In genomic region chr13:38582133-38582532, GRCh38 we compare ENCODE assay signal across 8 cellular contexts.
DNase-seq lines count a peak whose midpoint lies in the region; ATAC-seq, FAIRE-seq and TF ChIP-seq lines count a peak whose summit lies in the region.

No MANE protein-coding gene starts in this region.

- FAIRE-seq in pancreas (lab: Jason Lieb, UNC), result no peak

- no peaks in the 10 kb centered on the region for H3K27me3 ChIP-seq in CD4-positive, alpha-beta memory T cell (ENCODE audit: insufficient read depth, low read length)
- H3K27me3 ChIP-seq in fibroblast of lung (ENCODE audit: control insufficient read depth, insufficient read depth, low read length) (no peaks in the 10 kb centered on the region), pancreas (no peaks in the 10 kb centered on the region)

- peak; percentile 35 to 43 for TF ChIP-seq CTCF in fibroblast of lung (conservative IDR thresholded peaks at IDR 0.05 in 1 of 2, IDR thresholded peaks at IDR 0.05 in 1 of 2; ENCODE audit: low read depth in 1 of 2, low read length in 2 of 2)
- TF ChIP-seq CTCF in pancreas (IDR thresholded peaks at IDR 0.05), result peak in 2 of 4 donors; percentile 11 to 20

- intact Hi-C loops in CD4-positive, alpha-beta memory T cell (cut with micrococcal nuclease), result loop anchor here (5.0 kb wide), 1 partner anchor 815 kb away; no protein-coding TSS in a partner anchor
- intact Hi-C loops in pancreas (cut with DNase I), result no loop called here

- no peaks in the 10 kb centered on the region for H3K9me3 Mint-ChIP-seq in CD4-positive, alpha-beta memory T cell

- CTCF ChIA-PET in CD4-positive, alpha-beta memory T cell (lab: Charles Lee; ENCODE audit: partially characterized antibody), result no interaction called here

- H3K4me1 Mint-ChIP-seq in CD4-positive, alpha-beta memory T cell, result no peaks in the 10 kb centered on the region

- no peak overlapping the region for H2AFZ ChIP-seq in fibroblast of lung (ENCODE audit: low read length)

- WGBS in pancreas, 2 donors, result 6 to 11% methylated on average over 2 of the region's 2 CpGs

- no peaks in the 10 kb centered on the region for H3K4me1 ChIP-seq in CD4-positive, alpha-beta memory T cell (ENCODE audit: insufficient read depth, low read length)
- H3K4me1 ChIP-seq in fibroblast of lung (ENCODE audit: control insufficient read depth, extremely low read depth, insufficient read depth, low read length) (no peaks in the 10 kb centered on the region), pancreas (no peaks in the 10 kb centered on the region)

- peak; percentile 73 for ATAC-seq in GM18870 (IDR thresholded peaks at IDR 0.05; ENCODE audit: unreplicated experiment)
- peak in 3 of 4 donors; percentile 84 to 90 (median 88) for ATAC-seq in pancreas
- ATAC-seq in GM18873 (IDR thresholded peaks at IDR 0.05; ENCODE audit: low FRiP score, unreplicated experiment), result no peak

- H4K20me1 ChIP-seq in fibroblast of lung (ENCODE audit: control insufficient read depth, extremely low read depth, insufficient read depth, low read length), result no peaks in the 10 kb centered on the region

- peak in 4 of 5 donors; percentile 5 to 9 (median 7) for DNase-seq in CD4-positive, alpha-beta memory T cell
- DNase-seq in RPMI7951 (ENCODE audit: low read depth), result peak; percentile 25
- DNase-seq in fibroblast of lung (ENCODE audit: low read depth in 2 of 2), result peak; percentile 38 to 44
- DNase-seq in pancreas, result peak in 1 of 6 donors; percentile 28
- no peak for DNase-seq in stimulated activated CD4-positive, alpha-beta T cell treated with anti-CD3 and anti-CD28 coated beads, Interleukin-2, amount 100 ng/mL, for 48 hours

- H3K4me3 Mint-ChIP-seq in CD4-positive, alpha-beta memory T cell, result no peak overlapping the region

- H3K9ac ChIP-seq in fibroblast of lung (ENCODE audit: insufficient read depth, low read length), result no peak overlapping the region

- no peak overlapping the region for H3K27ac ChIP-seq in CD4-positive, alpha-beta memory T cell (ENCODE audit: low read depth, low read length)
- H3K27ac ChIP-seq in fibroblast of lung (ENCODE audit: insufficient read depth, low read length) (no peak overlapping the region), pancreas (no peak overlapping the region)

- peak; percentile 61 for TF ChIP-seq RAD21 in Ishikawa (IDR thresholded peaks at IDR 0.05; ENCODE audit: low read depth)

- POLR2A ChIA-PET in CD4-positive, alpha-beta memory T cell (lab: Charles Lee; ENCODE audit: partially characterized antibody), result no interaction called here

- H3K36me3 Mint-ChIP-seq in CD4-positive, alpha-beta memory T cell, result no peaks in the 10 kb centered on the region

- no peaks in the 10 kb centered on the region for H3K27me3 Mint-ChIP-seq in CD4-positive, alpha-beta memory T cell

- no peak for TF ChIP-seq EP300 in Ishikawa (IDR thresholded peaks at IDR 0.05; ENCODE audit: borderline replicate concordance)

- H3K79me2 ChIP-seq in fibroblast of lung (ENCODE audit: control insufficient read depth, insufficient read depth, low read length), result no peaks in the 10 kb centered on the region

- no peaks in the 10 kb centered on the region for H3K9me3 ChIP-seq in CD4-positive, alpha-beta memory T cell (ENCODE audit: control insufficient read depth in 1 of 2, low read length in 2 of 2)
- no peaks in the 10 kb centered on the region for H3K9me3 ChIP-seq in fibroblast of lung (ENCODE audit: control insufficient read depth, insufficient read depth, low read depth, low read length)
- H3K9me3 ChIP-seq in pancreas, result no peaks in the 10 kb centered on the region

- H3K4me3 ChIP-seq in CD4-positive, alpha-beta memory T cell (ENCODE audit: low read length in 2 of 2), result no peak overlapping the region
- H3K4me3 ChIP-seq in fibroblast of lung (replicated peaks in 1 of 4; ENCODE audit: control extremely low read depth in 1 of 4, insufficient read depth in 1 of 4, low read depth in 3 of 4, low read length in 4 of 4) (no peak overlapping the region), pancreas (no peak overlapping the region)

- H3K36me3 ChIP-seq in CD4-positive, alpha-beta memory T cell (ENCODE audit: insufficient read depth, low read length), result no peaks in the 10 kb centered on the region
- H3K36me3 ChIP-seq in fibroblast of lung (ENCODE audit: control insufficient read depth, insufficient read depth, low read length) (no peaks in the 10 kb centered on the region), pancreas (no peaks in the 10 kb centered on the region)

- H3K4me2 ChIP-seq in fibroblast of lung (ENCODE audit: extremely low read depth, insufficient read depth, low read length), result no peak overlapping the region

- H3K27ac Mint-ChIP-seq in CD4-positive, alpha-beta memory T cell, result no peak overlapping the region

TF ChIP-seq in Ishikawa, 13 proteins besides CTCF, POLR2A, EP300 and RAD21:
- TF ChIP-seq CEBPB (IDR thresholded peaks at IDR 0.05), result no peak
- TF ChIP-seq ZBTB7A (IDR thresholded peaks at IDR 0.05; ENCODE audit: low read depth), result no peak
- TF ChIP-seq EGR1 (IDR thresholded peaks at IDR 0.05), result no peak
- no peak for TF ChIP-seq REST (IDR thresholded peaks at IDR 0.05; ENCODE audit: low read depth)

Comparison
In these comparisons a context has a peak if more than half of its experiments do, and no peak if none do; other contexts are left out.
1. DNase-seq: peak in CD4-positive, alpha-beta memory T cell (4 of 5), RPMI7951 (single experiment) and fibroblast of lung (2 of 2); none in stimulated activated CD4-positive, alpha-beta T cell treated with anti-CD3 and anti-CD28 coated beads, Interleukin-2, amount 100 ng/mL, for 48 hours (0 of 2).